ENCODE assay signal across 8 cellular contexts in genomic region chr19:13838071-13838942, GRCh38. TPM values are rescaled to one million over a fixed set of nuclear protein-coding genes. Genes with fewer than 3 reads are reported as not detected.
DNase-seq lines count a peak whose midpoint lies in the region; ATAC-seq and TF ChIP-seq lines count a peak whose summit lies in the region.

No MANE protein-coding gene starts in this region.

- H3K36me3 ChIP-seq in BLaER1 treated with 17β-estradiol and CSF1 and Interleukin-3, amounts not matched to agents 10 nM and 100 nM, result peaks cover 0 to 55% (median 32%) of the 10 kb centered on the region in 11 experiments; a peak in 18 of 22 replicates
- H3K36me3 ChIP-seq in PC-9 (ENCODE audit: low read depth) (peaks cover 15% of the 10 kb centered on the region), osteoblast (ENCODE audit: insufficient read depth, low read length) (peaks cover 51% of the 10 kb centered on the region)

- H3K9me3 Mint-ChIP-seq in effector memory CD8-positive, alpha-beta T cell, result no peaks in the 10 kb centered on the region

- peaks cover 59 to 91% (median 82%) of the 10 kb centered on the region in 10 experiments for H3K4me1 ChIP-seq in BLaER1 treated with 17β-estradiol and CSF1 and Interleukin-3, amounts not matched to agents 10 nM and 100 nM
- H3K4me1 ChIP-seq in PC-9 (replicated peaks; ENCODE audit: insufficient read depth) (peaks cover 69% of the 10 kb centered on the region), osteoblast (ENCODE audit: insufficient read depth, low read length) (peaks cover 56% of the 10 kb centered on the region)

- no peak for TF ChIP-seq POLR2A in erythroblast (IDR thresholded peaks at IDR 0.05; ENCODE audit: low read length)

- H3K4me3 Mint-ChIP-seq in effector memory CD8-positive, alpha-beta T cell, result peak overlapping the region; percentile 95 to 98

- peaks cover 0 to 63% (median 20%) of the 10 kb centered on the region in 11 experiments; a peak in 12 of 22 replicates for H4K20me1 ChIP-seq in BLaER1 treated with 17β-estradiol and CSF1 and Interleukin-3, amounts not matched to agents 10 nM and 100 nM
- peaks cover 54% of the 10 kb centered on the region for H4K20me1 ChIP-seq in PC-9 (ENCODE audit: insufficient read depth)
- peaks cover 72% of the 10 kb centered on the region for H4K20me1 ChIP-seq in osteoblast (ENCODE audit: insufficient read depth, low read length)

- peak overlapping the region; percentile 89 to 100 (median 98) for H3K4me2 ChIP-seq in BLaER1 treated with 17β-estradiol and CSF1 and Interleukin-3, amounts not matched to agents 10 nM and 100 nM
- peak overlapping the region; percentile 100 for H3K4me2 ChIP-seq in PC-9
- H3K4me2 ChIP-seq in osteoblast (ENCODE audit: insufficient read depth, low read length), result peak overlapping the region; percentile 98

- H3K27me3 ChIP-seq in BLaER1 treated with 17β-estradiol and CSF1 and Interleukin-3, amounts not matched to agents 10 nM and 100 nM, result no peaks in the 10 kb centered on the region
- no peaks in the 10 kb centered on the region for H3K27me3 ChIP-seq in PC-9 (ENCODE audit: insufficient read depth, low read depth)
- H3K27me3 ChIP-seq in osteoblast (ENCODE audit: insufficient read depth, low read length), result no peaks in the 10 kb centered on the region

- H3F3A ChIP-seq in PC-9 (ENCODE audit: insufficient read depth, low read depth), result peaks cover 83% of the 10 kb centered on the region

- ATAC-seq in effector memory CD8-positive, alpha-beta T cell (replicated peaks), result no peak
- ATAC-seq in HG03342 (IDR thresholded peaks at IDR 0.05; ENCODE audit: unreplicated experiment), result no peak

- intact Hi-C loops in PC-9 (cut with micrococcal nuclease; ENCODE audit: unreplicated experiment), result loop anchor here (2.0 kb wide), 1 partner anchor 44 kb away; the partner anchor contains the start of gene ZSWIM4

- H3K9me2 ChIP-seq in PC-9 (ENCODE audit: insufficient read depth), result no peaks in the 10 kb centered on the region

- H3K9ac ChIP-seq in BLaER1 treated with 17β-estradiol and CSF1 and Interleukin-3, amounts not matched to agents 10 nM and 100 nM, result peak overlapping the region; percentile 98 to 100 (median 99)

- DNase-seq in PC-9, result peak in 1 of 2 experiments; percentile 28
- DNase-seq in effector memory CD8-positive, alpha-beta T cell, result peak in 1 of 3 experiments; percentile 29
- DNase-seq in osteoblast (ENCODE audit: insufficient read length, low spot score, missing footprints), result peak; percentile 77
- no peak for DNase-seq in NCI-H524 (lab: John Stamatoyannopoulos, UW)
- no peak for DNase-seq in amygdala (lab: John Stamatoyannopoulos, UW)
- DNase-seq in erythroblast (lab: John Stamatoyannopoulos, UW), result no peak

- H3K4me1 Mint-ChIP-seq in effector memory CD8-positive, alpha-beta T cell (ENCODE audit: low read depth in 2 of 2), result peaks cover 60 to 73% of the 10 kb centered on the region in 2 donors

- H3K27ac Mint-ChIP-seq in effector memory CD8-positive, alpha-beta T cell, result peak overlapping the region; percentile 100

- BruUV-seq in PC-9 (replicated peaks; lab: Mats Ljungman, UMichigan), result TSS peak; percentile 0

- H3K79me2 ChIP-seq in PC-9 (ENCODE audit: low read depth), result peaks cover 82% of the 10 kb centered on the region
- peaks cover 92% of the 10 kb centered on the region for H3K79me2 ChIP-seq in osteoblast (ENCODE audit: insufficient read depth, low read length)

- H2AFZ ChIP-seq in PC-9 (no peak overlapping the region), osteoblast (ENCODE audit: low read length) (no peak overlapping the region)

- no peaks in the 10 kb centered on the region for H3K27me3 Mint-ChIP-seq in effector memory CD8-positive, alpha-beta T cell

- peak overlapping the region; percentile 94 to 100 (median 98) for H3K27ac ChIP-seq in BLaER1 treated with 17β-estradiol and CSF1 and Interleukin-3, amounts not matched to agents 10 nM and 100 nM
- peak overlapping the region; percentile 97 for H3K27ac ChIP-seq in PC-9
- H3K27ac ChIP-seq in osteoblast (ENCODE audit: low read depth, low read length), result peak overlapping the region; percentile 95

- H3K4me3 ChIP-seq in BLaER1 treated with 17β-estradiol and CSF1 and Interleukin-3, amounts not matched to agents 10 nM and 100 nM, result peak overlapping the region; percentile 83 to 97 (median 91); a peak in 19 of 20 replicates
- peak overlapping the region; percentile 61; the same call in 1 of the 2 replicates for H3K4me3 ChIP-seq in PC-9
- peak overlapping the region; percentile 99 for H3K4me3 ChIP-seq in osteoblast (ENCODE audit: insufficient read depth, low read length)

- peaks cover 100% of the 10 kb centered on the region for H3K36me3 Mint-ChIP-seq in effector memory CD8-positive, alpha-beta T cell (ENCODE audit: insufficient read depth)

- H3K9me3 ChIP-seq in BLaER1 treated with 17β-estradiol and CSF1 and Interleukin-3, amounts not matched to agents 10 nM and 100 nM (replicated peaks in 1 of 11), result no peaks in the 10 kb centered on the region
- no peaks in the 10 kb centered on the region for H3K9me3 ChIP-seq in PC-9 (ENCODE audit: insufficient read depth, low read depth)
- H3K9me3 ChIP-seq in osteoblast (ENCODE audit: low read depth, low read length), result no peaks in the 10 kb centered on the region

- CTCF ChIA-PET in PC-9 (lab: Charles Lee), result no interaction called here

- no peak for TF ChIP-seq CTCF in PC-9 (conservative IDR thresholded peaks at IDR 0.05)
- no peak for TF ChIP-seq CTCF in osteoblast (IDR thresholded peaks at IDR 0.05; ENCODE audit: extremely low read depth, low read depth, low read length)

- POLR2A ChIA-PET in PC-9 (lab: Charles Lee; ENCODE audit: unreplicated experiment), result interaction anchor here (0.6 kb wide), 1 partner anchor 23 kb away, joined by 4 read pairs; no protein-coding TSS in a partner anchor

RNA-seq across cellular contexts. Expression of gene NANOS3, which starts 38.6 kb away (rescaled TPM):
- total RNA-seq in PC-9 (2021), result 1.7 and 2.1 TPM in 2 replicates
- 0.59 TPM in 1 of 2 replicates, not detected in the other for total RNA-seq in osteoblast

RNA-seq across cellular contexts. Expression of gene ZSWIM4, which starts 43.1 kb away (rescaled TPM):
- total RNA-seq in PC-9 (2021) (15.2 and 15.8 TPM in 2 replicates), osteoblast (6.8 and 9.0 TPM in 2 replicates)
